In genomic region chr20:37524859-37525708, GRCh38 we compare ENCODE assay signal across 8 cellular contexts. TPM values are rescaled to one million over a fixed set of nuclear protein-coding genes. Genes with fewer than 3 reads are reported as not detected.
A peak's percentile ranks its signal among the peaks of the same experiment; 100 is the strongest.
DNase-seq lines count a peak whose midpoint lies in the region; ATAC-seq and TF ChIP-seq lines count a peak whose summit lies in the region.

No MANE protein-coding gene starts in this region.

- no peak overlapping the region for H3K23ac ChIP-seq in neuronal stem cell (ENCODE audit: low read depth, low read length, poor library complexity)

- H3K79me2 ChIP-seq in Loucy (ENCODE audit: insufficient read depth, low read length) (peaks cover 72% of the 10 kb centered on the region), osteoblast (ENCODE audit: insufficient read depth, low read length) (peaks cover 75% of the 10 kb centered on the region)

- H4K91ac ChIP-seq in neuronal stem cell (ENCODE audit: low read depth, low read length, poor library complexity), result no peak overlapping the region

- H3K36me3 Mint-ChIP-seq in Calu3 (ENCODE audit: insufficient read depth, unreplicated experiment), result peaks cover 69% of the 10 kb centered on the region
- H3K36me3 Mint-ChIP-seq in central memory CD8-positive, alpha-beta T cell (ENCODE audit: insufficient read depth), result peaks cover 15% of the 10 kb centered on the region

- CTCF ChIA-PET in Calu3 (lab: Charles Lee), result interaction anchor here (1.7 kb wide), 1 partner anchor 330 kb away, joined by 4 read pairs; no protein-coding TSS in a partner anchor

- H3K4me2 ChIP-seq in Loucy (ENCODE audit: low read depth, low read length, poor library complexity, severe bottlenecking) (peak overlapping the region; percentile 98), osteoblast (ENCODE audit: insufficient read depth, low read length) (peak overlapping the region; percentile 97), neuronal stem cell (ENCODE audit: insufficient read depth, low read length, poor library complexity, severe bottlenecking) (no peak overlapping the region)

- H3K27ac Mint-ChIP-seq in Calu3 (ENCODE audit: unreplicated experiment), result no peak overlapping the region
- peak overlapping the region; percentile 50 for H3K27ac Mint-ChIP-seq in central memory CD8-positive, alpha-beta T cell (ENCODE audit: low read depth)

- H4K8ac ChIP-seq in neuronal stem cell (ENCODE audit: low read depth, low read length), result no peak overlapping the region

- H3K27me3 Mint-ChIP-seq in Calu3 (ENCODE audit: unreplicated experiment), result peaks cover 22% of the 10 kb centered on the region
- no peaks in the 10 kb centered on the region for H3K27me3 Mint-ChIP-seq in central memory CD8-positive, alpha-beta T cell

- no peak overlapping the region for H2BK12ac ChIP-seq in neuronal stem cell (ENCODE audit: low read length)

- peaks cover 4% of the 10 kb centered on the region for H3K9me3 Mint-ChIP-seq in Calu3 (ENCODE audit: low read depth, unreplicated experiment)
- no peaks in the 10 kb centered on the region for H3K9me3 Mint-ChIP-seq in central memory CD8-positive, alpha-beta T cell

- H3K14ac ChIP-seq in neuronal stem cell (ENCODE audit: low read length), result no peak overlapping the region

- H3K4ac ChIP-seq in neuronal stem cell (ENCODE audit: low read length), result no peak overlapping the region

- H3K36me3 ChIP-seq in Loucy (ENCODE audit: insufficient read depth, low read length) (no peaks in the 10 kb centered on the region), osteoblast (ENCODE audit: insufficient read depth, low read length) (peaks cover 3% of the 10 kb centered on the region), neuronal stem cell (replicated peaks in 1 of 2; ENCODE audit: control insufficient read depth in 2 of 2, insufficient read depth in 2 of 2, low read length in 2 of 2) (peaks cover 0 to 36% of the 10 kb centered on the region in 2 donors)

- H3K9ac ChIP-seq in Loucy (ENCODE audit: low read depth, low read length, poor library complexity, severe bottlenecking) (peak overlapping the region; percentile 93), neuronal stem cell (ENCODE audit: low read depth, low read length, poor library complexity) (no peak overlapping the region)

- H3K4me1 Mint-ChIP-seq in Calu3 (ENCODE audit: low read depth, unreplicated experiment), result peaks cover 40% of the 10 kb centered on the region
- peaks cover 57% of the 10 kb centered on the region for H3K4me1 Mint-ChIP-seq in central memory CD8-positive, alpha-beta T cell

- no peak overlapping the region for H2BK5ac ChIP-seq in neuronal stem cell (ENCODE audit: low read length)

- no peak overlapping the region for H2AFZ ChIP-seq in Loucy (ENCODE audit: low read length)
- no peak overlapping the region for H2AFZ ChIP-seq in osteoblast (ENCODE audit: low read length)
- H2AFZ ChIP-seq in neuronal stem cell (ENCODE audit: low read length), result no peak overlapping the region

- H3K27ac ChIP-seq in osteoblast (ENCODE audit: low read depth, low read length), result no peak overlapping the region
- H3K27ac ChIP-seq in neuronal stem cell (replicated peaks; ENCODE audit: low read length), result no peak overlapping the region

- H2BK15ac ChIP-seq in neuronal stem cell (ENCODE audit: low read length), result no peak overlapping the region

- H3K4me1 ChIP-seq in Loucy (ENCODE audit: insufficient read depth, low read length, poor library complexity, severe bottlenecking) (peaks cover 42% of the 10 kb centered on the region), osteoblast (ENCODE audit: insufficient read depth, low read length) (peaks cover 30% of the 10 kb centered on the region), neuronal stem cell (ENCODE audit: control insufficient read depth in 2 of 2, insufficient read depth in 1 of 2, low read depth in 1 of 2, low read length in 2 of 2) (peaks cover 15 to 16% of the 10 kb centered on the region in 2 donors)

- peak; percentile 48 for DNase-seq in Calu3
- no peak for DNase-seq in central memory CD8-positive, alpha-beta T cell (ENCODE audit: low spot score in 2 of 2)
- DNase-seq in osteoblast (ENCODE audit: insufficient read length, low spot score, missing footprints), result peak; percentile 90
- DNase-seq in Kasumi-1 (lab: John Stamatoyannopoulos, UW), result no peak
- no peak for DNase-seq in DMS114 treated with DMSO at 0.1 percent for 48 hours (lab: John Stamatoyannopoulos, UW; ENCODE audit: unreplicated experiment)
- DNase-seq in neuronal stem cell (ENCODE audit: low spot score), result no peak
- DNase-seq in hippocampal formation (lab: John Stamatoyannopoulos, UW), result no peak

- no peaks in the 10 kb centered on the region for H3K9me2 ChIP-seq in Loucy (replicated peaks; ENCODE audit: low read depth, low read length)

- intact Hi-C loops in Calu3 (cut with micrococcal nuclease; ENCODE audit: unreplicated experiment), result loop anchor here (5.0 kb wide), 1 partner anchor 188 kb away; no protein-coding TSS in a partner anchor

- H3K4me3 Mint-ChIP-seq in Calu3 (ENCODE audit: low read depth, unreplicated experiment), result peak overlapping the region; percentile 91
- H3K4me3 Mint-ChIP-seq in central memory CD8-positive, alpha-beta T cell, result peak overlapping the region; percentile 93

- H3K27me3 ChIP-seq in Loucy (ENCODE audit: insufficient read depth, low read length, poor library complexity, severe bottlenecking) (no peaks in the 10 kb centered on the region), osteoblast (ENCODE audit: insufficient read depth, low read length) (no peaks in the 10 kb centered on the region), neuronal stem cell (ENCODE audit: control insufficient read depth in 3 of 3, insufficient read depth in 3 of 3, low read depth in 1 of 3, low read length in 3 of 3) (no peaks in the 10 kb centered on the region)

- no peaks in the 10 kb centered on the region for H3F3A ChIP-seq in Loucy (ENCODE audit: low read depth)

- no peak overlapping the region for H2AK5ac ChIP-seq in neuronal stem cell (ENCODE audit: low read depth, low read length)

- no peaks in the 10 kb centered on the region for H3K9me3 ChIP-seq in Loucy (ENCODE audit: insufficient read depth, low read depth, low read length)
- H3K9me3 ChIP-seq in osteoblast (ENCODE audit: low read depth, low read length), result no peaks in the 10 kb centered on the region
- peaks cover 2 to 35% of the 10 kb centered on the region in 2 donors for H3K9me3 ChIP-seq in neuronal stem cell (replicated peaks in 1 of 2; ENCODE audit: control insufficient read depth in 2 of 2, insufficient read depth in 1 of 2, low read depth in 1 of 2, low read length in 2 of 2)

- no TSS peak for BruUV-seq in Calu3 (replicated peaks; lab: Mats Ljungman, UMichigan)

- no peak overlapping the region for H3K18ac ChIP-seq in neuronal stem cell (ENCODE audit: low read length)

- ATAC-seq in central memory CD8-positive, alpha-beta T cell (replicated peaks; ENCODE audit: extremely low read depth, poor library complexity, severe bottlenecking), result no peak

- peak overlapping the region; percentile 99 for H3K4me3 ChIP-seq in Loucy (ENCODE audit: low read length, poor library complexity, severe bottlenecking)
- H3K4me3 ChIP-seq in osteoblast (ENCODE audit: insufficient read depth, low read length), result no peak overlapping the region
- no peak overlapping the region for H3K4me3 ChIP-seq in neuronal stem cell (ENCODE audit: low read length in 2 of 2)

- no peak overlapping the region for H2BK120ac ChIP-seq in neuronal stem cell (ENCODE audit: low read depth, low read length)

- no CpG with 5 or more reads among the region's 6 CpGs for WGBS in neuronal stem cell (ENCODE audit: extremely low coverage in 2 of 2, insufficient read length in 2 of 2, insufficient replicate concordance in 1 of 2), 2 donors

- H3K79me1 ChIP-seq in neuronal stem cell (ENCODE audit: low read depth, low read length), result peaks cover 26% of the 10 kb centered on the region

- H4K20me1 ChIP-seq in Loucy (ENCODE audit: insufficient read depth, low read length, poor library complexity, severe bottlenecking) (peaks cover 28% of the 10 kb centered on the region), osteoblast (ENCODE audit: insufficient read depth, low read length) (peaks cover 60% of the 10 kb centered on the region)

- no peak for TF ChIP-seq CTCF in Calu3 (IDR thresholded peaks at IDR 0.05; ENCODE audit: unreplicated experiment)
- no peak for TF ChIP-seq CTCF in Loucy (conservative IDR thresholded peaks at IDR 0.05; ENCODE audit: low read length)
- TF ChIP-seq CTCF in osteoblast (IDR thresholded peaks at IDR 0.05; ENCODE audit: extremely low read depth, low read depth, low read length), result no peak

RNA-seq across cellular contexts. Expression of gene BLCAP, which starts 2.6 kb away (rescaled TPM):
- 90.4 and 114 TPM in 2 replicates for total RNA-seq in Calu3 (2022)
- 35.4 and 39.1 TPM in 2 replicates for total RNA-seq in osteoblast
- polyA plus RNA-seq in neuronal stem cell (2013, experiment 1 of 2), result 49.1 TPM
- polyA plus RNA-seq in neuronal stem cell (2013, experiment 2 of 2), result 48.5 TPM

RNA-seq across cellular contexts. Expression of gene NNAT, which starts 4.0 kb away (rescaled TPM):
- total RNA-seq in Calu3 (2022) (not detected in 2 replicates), osteoblast (not detected in 2 replicates)
- polyA plus RNA-seq in neuronal stem cell (2013, experiment 1 of 2), result 549 TPM
- 523 TPM for polyA plus RNA-seq in neuronal stem cell (2013, experiment 2 of 2)

Comparison
In these comparisons a context has a peak if more than half of its experiments do, and no peak if none do; other contexts are left out.
1. DNase-seq: peak in Calu3 (single experiment) and osteoblast (single experiment); none in central memory CD8-positive, alpha-beta T cell (0 of 2), Kasumi-1 (0 of 2), DMS114 treated with DMSO at 0.1 percent for 48 hours (single experiment), neuronal stem cell (single experiment) and hippocampal formation (0 of 2).